ENCODE assay signal across 23 cellular contexts in the genomic region with DNA sequence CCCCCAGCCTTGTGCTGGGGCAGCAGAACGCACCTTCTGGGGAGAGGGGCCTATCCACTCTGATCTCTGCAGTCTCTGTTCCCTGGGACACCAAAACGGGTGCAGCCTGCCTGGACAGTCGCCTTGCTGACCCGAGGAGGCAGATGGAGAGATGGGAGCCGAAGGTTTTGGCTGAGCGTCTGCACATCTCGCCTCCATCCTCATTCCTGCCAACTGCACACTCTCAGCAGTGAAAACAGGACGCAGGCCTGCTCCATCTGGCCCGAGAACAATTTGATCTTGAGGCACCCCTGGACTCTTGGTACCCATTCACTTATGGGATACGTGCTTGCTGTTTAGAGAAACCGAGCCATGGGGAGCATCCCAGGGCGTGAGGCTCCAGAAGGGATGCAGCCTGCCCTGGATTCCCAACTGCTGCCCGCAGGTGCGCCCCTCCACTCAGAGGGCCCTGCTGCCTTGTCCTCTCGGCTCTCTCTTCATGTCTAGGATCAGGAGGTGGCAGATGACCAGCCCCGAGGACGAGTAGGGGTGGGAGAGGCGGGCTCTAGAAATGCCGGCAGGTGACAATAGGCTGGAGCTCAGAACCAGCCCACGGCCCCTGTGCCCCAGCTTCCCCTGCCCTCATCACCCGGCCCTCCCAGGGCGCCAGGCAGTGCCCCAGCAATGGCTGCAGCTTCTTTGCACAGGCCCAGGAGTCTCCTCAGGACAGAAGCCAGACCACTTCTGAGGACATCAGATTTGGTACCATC. TPM values are rescaled to one million over a fixed set of nuclear protein-coding genes. Genes with fewer than 3 reads are reported as not detected.
DNase-seq lines count a peak whose midpoint lies in the region; ATAC-seq and TF ChIP-seq lines count a peak whose summit lies in the region.
"Had no signal": no experiment of that assay in that cellular context is flagged by ENCODE, and none has a peak within 500 bp of the region (broad histone marks: within the 10 kb centered on the region; RNA-seq: fewer than 3 reads in every experiment).

No MANE protein-coding gene starts in this region.

- H3K4me3 Mint-ChIP-seq in brain (no peak overlapping the region), nephron (no peak overlapping the region)
- H3K4me3 Mint-ChIP-seq in stimulated activated naive B cell treated with anti-CD40 and anti-IgM and Interleukin-4, amounts not matched to agents 10 μg/mL and 1 μg/mL and 100 μg/mL, for 72 hours = no peak overlapping the region
- H3K4me3 Mint-ChIP-seq: H9, HFFc6 had no signal

- peaks cover 77% of the 10 kb centered on the region for H3K4me1 Mint-ChIP-seq in brain
- peaks cover 59% of the 10 kb centered on the region for H3K4me1 Mint-ChIP-seq in nephron
- H3K4me1 Mint-ChIP-seq in stimulated activated naive B cell treated with anti-CD40 and anti-IgM and Interleukin-4, amounts not matched to agents 10 μg/mL and 1 μg/mL and 100 μg/mL, for 72 hours = peaks cover 33 to 44% of the 10 kb centered on the region in 2 donors

- H3K4me3 ChIP-seq in BLaER1 treated with 17β-estradiol and CSF1 and Interleukin-3, amounts not matched to agents 10 nM and 100 nM = no peak overlapping the region
- H3K4me3 ChIP-seq: Peyer's patch, SJCRH30 had no signal

- peaks cover 0 to 64% (median 0%) of the 10 kb centered on the region in 11 experiments; a peak in 5 of 22 replicates for H3K27me3 ChIP-seq in BLaER1 treated with 17β-estradiol and CSF1 and Interleukin-3, amounts not matched to agents 10 nM and 100 nM
- H3K27me3 ChIP-seq: Peyer's patch, SJCRH30 had no signal

- TF ChIP-seq CTCF in brain (conservative IDR thresholded peaks at IDR 0.05) (no peak), nephron (IDR thresholded peaks at IDR 0.05; ENCODE audit: unreplicated experiment in 3 of 3) (no peak)

- DNase-seq in stimulated activated naive B cell treated with anti-CD40 and anti-IgM and Interleukin-4, amounts not matched to agents 10 μg/mL and 1 μg/mL and 100 μg/mL, for 72 hours = no peak
- DNase-seq in DMS79 treated with DMSO at 0.1 percent for 48 hours (lab: John Stamatoyannopoulos, UW) = no peak
- no peak for DNase-seq in SHP77 (lab: John Stamatoyannopoulos, UW)
- no peak for DNase-seq in AG08395 (ENCODE audit: low spot score)
- DNase-seq: 8988T, AML-193, H9, HFFc6, KG1, NCI-H1092, NCI-H1436 treated with DMSO at 0.1 percent for 48 hours, NCI-H2029 treated with DMSO at 0.1 percent for 48 hours, NCI-H226, NCI-H524, NCI-H82, Peyer's patch, SJCRH30 had no signal

- H3K9ac ChIP-seq in BLaER1 treated with 17β-estradiol and CSF1 and Interleukin-3, amounts not matched to agents 10 nM and 100 nM = peak overlapping the region in 5 of 11 experiments; percentile 6 to 60 (median 47); a peak in 7 of 22 replicates

- peak overlapping the region in 4 of 11 experiments; percentile 46 to 68 (median 57); a peak in 7 of 22 replicates for H3K27ac ChIP-seq in BLaER1 treated with 17β-estradiol and CSF1 and Interleukin-3, amounts not matched to agents 10 nM and 100 nM
- H3K27ac ChIP-seq: HL-60, Peyer's patch had no signal

- peak overlapping the region; percentile 48 to 84 (median 73) for H3K27ac Mint-ChIP-seq in brain
- H3K27ac Mint-ChIP-seq in nephron = peak overlapping the region; percentile 27 to 85 (median 70)
- H3K27ac Mint-ChIP-seq in stimulated activated naive B cell treated with anti-CD40 and anti-IgM and Interleukin-4, amounts not matched to agents 10 μg/mL and 1 μg/mL and 100 μg/mL, for 72 hours = peak overlapping the region; percentile 42
- H3K27ac Mint-ChIP-seq: CD14-positive monocyte, HFFc6 had no signal

- H3K9me3 ChIP-seq in BLaER1 treated with 17β-estradiol and CSF1 and Interleukin-3, amounts not matched to agents 10 nM and 100 nM (replicated peaks in 1 of 11) = no peaks in the 10 kb centered on the region
- H3K9me3 ChIP-seq: Peyer's patch, SJCRH30 had no signal

- peaks cover 0 to 57% (median 0%) of the 10 kb centered on the region in 11 experiments; a peak in 3 of 22 replicates for H4K20me1 ChIP-seq in BLaER1 treated with 17β-estradiol and CSF1 and Interleukin-3, amounts not matched to agents 10 nM and 100 nM

- no peaks in the 10 kb centered on the region for H3K27me3 Mint-ChIP-seq in brain
- no peaks in the 10 kb centered on the region for H3K27me3 Mint-ChIP-seq in nephron (ENCODE audit: low read depth)
- H3K27me3 Mint-ChIP-seq in stimulated activated naive B cell treated with anti-CD40 and anti-IgM and Interleukin-4, amounts not matched to agents 10 μg/mL and 1 μg/mL and 100 μg/mL, for 72 hours = peaks cover 0 to 17% of the 10 kb centered on the region in 2 donors

- no peak for ATAC-seq in stimulated activated naive B cell treated with anti-CD40 and anti-IgM and Interleukin-4, amounts not matched to agents 10 μg/mL and 1 μg/mL and 100 μg/mL, for 72 hours (replicated peaks)
- ATAC-seq: HepG2 had no signal

- H3K4me2 ChIP-seq in BLaER1 treated with 17β-estradiol and CSF1 and Interleukin-3, amounts not matched to agents 10 nM and 100 nM = peak overlapping the region in 9 of 11 experiments; percentile 80 to 97 (median 89); a peak in 16 of 22 replicates

- no peaks in the 10 kb centered on the region for H3K36me3 ChIP-seq in BLaER1 treated with 17β-estradiol and CSF1 and Interleukin-3, amounts not matched to agents 10 nM and 100 nM
- H3K36me3 ChIP-seq: Peyer's patch, SJCRH30 had no signal

- H3K9me3 Mint-ChIP-seq in brain (peaks cover 0 to 5% (median 0%) of the 10 kb centered on the region in 5 experiments), nephron (no peaks in the 10 kb centered on the region)
- H3K9me3 Mint-ChIP-seq in stimulated activated naive B cell treated with anti-CD40 and anti-IgM and Interleukin-4, amounts not matched to agents 10 μg/mL and 1 μg/mL and 100 μg/mL, for 72 hours = no peaks in the 10 kb centered on the region
- H3K9me3 Mint-ChIP-seq: H9, HFFc6 had no signal

- H3K4me1 ChIP-seq in BLaER1 treated with 17β-estradiol and CSF1 and Interleukin-3, amounts not matched to agents 10 nM and 100 nM = peaks cover 60 to 100% (median 99%) of the 10 kb centered on the region in 10 experiments

- H3K36me3 Mint-ChIP-seq in brain (no peaks in the 10 kb centered on the region), nephron (ENCODE audit: low read depth) (no peaks in the 10 kb centered on the region)
- H3K36me3 Mint-ChIP-seq in stimulated activated naive B cell treated with anti-CD40 and anti-IgM and Interleukin-4, amounts not matched to agents 10 μg/mL and 1 μg/mL and 100 μg/mL, for 72 hours = no peaks in the 10 kb centered on the region
- H3K36me3 Mint-ChIP-seq: CD14-positive monocyte had no signal

RNA-seq across cellular contexts. Expression of a gene that starts 9.1 kb away (rescaled TPM):
- polyA plus RNA-seq in brain (ENCODE audit: insufficient read depth, low read depth, low replicate concordance) = 32.9 TPM

RNA-seq across cellular contexts. Expression of a gene that starts 21.2 kb away (rescaled TPM):
- 20.7 TPM for polyA plus RNA-seq in brain (ENCODE audit: insufficient read depth, low read depth, low replicate concordance)

RNA-seq across cellular contexts. Expression of a gene that starts 35.1 kb away (rescaled TPM):
- 0.73 TPM for polyA plus RNA-seq in brain (ENCODE audit: insufficient read depth, low read depth, low replicate concordance)
- polyA plus RNA-seq: CD14-positive monocyte had no signal
